In genomic region chr17:74429604-74430384, GRCh38 we compare ENCODE assay signal across 1 cellular context.
TF ChIP-seq lines count a peak whose summit lies in the region.

No MANE protein-coding gene starts in this region.

TF ChIP-seq in HepG2, 621 proteins besides CTCF, POLR2A, EP300 and RAD21 (continued from another document and continues in another):
- peak; percentile 22; the same call in 1 of the 2 replicates for TF ChIP-seq ZNF543 (CRISPR knock-in tag; IDR thresholded peaks at IDR 0.05)
- 0 out of 2 replicates have a peak, but pooled peaks have one; percentile 45 for TF ChIP-seq SNAPC2 (CRISPR knock-in tag; IDR thresholded peaks at IDR 0.05)
- TF ChIP-seq GMEB2 (CRISPR knock-in tag; IDR thresholded peaks at IDR 0.05; ENCODE audit: low read depth) = no peak
- TF ChIP-seq IKZF5 (CRISPR knock-in tag; IDR thresholded peaks at IDR 0.05) = peak; percentile 65; the same call in 1 of the 2 replicates
- peak; percentile 46; the same call in 1 of the 2 replicates for TF ChIP-seq SPEN (CRISPR knock-in tag; IDR thresholded peaks at IDR 0.05; ENCODE audit: low read depth)
- no peak; the same call in 1 of the 2 replicates for TF ChIP-seq ZNF235 (CRISPR knock-in tag; IDR thresholded peaks at IDR 0.05; ENCODE audit: borderline replicate concordance)
- TF ChIP-seq HOXA5 (CRISPR knock-in tag; IDR thresholded peaks at IDR 0.05) = no peak
- no peak; the same call in 1 of the 2 replicates for TF ChIP-seq ZBTB7B (CRISPR knock-in tag; IDR thresholded peaks at IDR 0.05)
- TF ChIP-seq NCOR1 (IDR thresholded peaks at IDR 0.05; ENCODE audit: borderline replicate concordance, low read length) = no peak
- no peak for TF ChIP-seq TFDP2 (CRISPR knock-in tag; IDR thresholded peaks at IDR 0.05)
- peak; percentile 44; the same call in 1 of the 2 replicates for TF ChIP-seq YEATS2 (CRISPR knock-in tag; IDR thresholded peaks at IDR 0.05; ENCODE audit: borderline replicate concordance)
- TF ChIP-seq HMG20B (CRISPR knock-in tag; conservative IDR thresholded peaks at IDR 0.05) = 0 out of 2 replicates have a peak, but pooled peaks have one; percentile 44
- no peak for TF ChIP-seq ZNF557 (CRISPR knock-in tag; IDR thresholded peaks at IDR 0.05)
- no peak for TF ChIP-seq FOXJ3 (CRISPR knock-in tag; IDR thresholded peaks at IDR 0.05; ENCODE audit: borderline replicate concordance)
- TF ChIP-seq ZNF501 (CRISPR knock-in tag; IDR thresholded peaks at IDR 0.05) = 0 out of 2 replicates have a peak, but pooled peaks have one; percentile 46
- peak; percentile 89; the same call in 1 of the 2 replicates for TF ChIP-seq ZSCAN21 (CRISPR knock-in tag; IDR thresholded peaks at IDR 0.05; ENCODE audit: borderline replicate concordance)
- TF ChIP-seq SALL2 (CRISPR knock-in tag; IDR thresholded peaks at IDR 0.05) = no peak; the same call in 1 of the 2 replicates
- TF ChIP-seq FOSL2 (CRISPR knock-in tag; IDR thresholded peaks at IDR 0.05) = peak; percentile 6
- TF ChIP-seq MIXL1 (CRISPR knock-in tag; IDR thresholded peaks at IDR 0.05) = no peak
- peak; percentile 23; the same call in 1 of the 2 replicates for TF ChIP-seq SP4 (CRISPR knock-in tag; IDR thresholded peaks at IDR 0.05)
- TF ChIP-seq RARA (CRISPR knock-in tag; IDR thresholded peaks at IDR 0.05) = peak; percentile 28
- TF ChIP-seq IRF9 (CRISPR knock-in tag; IDR thresholded peaks at IDR 0.05; ENCODE audit: borderline replicate concordance) = peak; percentile 48; the same call in 1 of the 2 replicates
- TF ChIP-seq ZNF318 (CRISPR knock-in tag; IDR thresholded peaks at IDR 0.05) = peak; percentile 91; the same call in 1 of the 2 replicates
- TF ChIP-seq ZNF317 (CRISPR knock-in tag; IDR thresholded peaks at IDR 0.05) = peak; percentile 65
- TF ChIP-seq HMGXB4 (CRISPR knock-in tag; IDR thresholded peaks at IDR 0.05; ENCODE audit: borderline replicate concordance in 1 of 2, low read depth in 1 of 2) = no peak; a peak in 1 of 4 replicates
- 0 out of 2 replicates have a peak, but pooled peaks have one; percentile 48 for TF ChIP-seq ZNF639 (CRISPR knock-in tag; conservative IDR thresholded peaks at IDR 0.05)
- no peak; the same call in 1 of the 2 replicates for TF ChIP-seq ZNF275 (CRISPR knock-in tag; IDR thresholded peaks at IDR 0.05; ENCODE audit: borderline replicate concordance)
- 0 out of 2 replicates have a peak, but pooled peaks have one; percentile 67 for TF ChIP-seq DMTF1 (CRISPR knock-in tag; IDR thresholded peaks at IDR 0.05)
- no peak; the same call in 1 of the 2 replicates for TF ChIP-seq SIN3A (IDR thresholded peaks at IDR 0.05; ENCODE audit: borderline replicate concordance, low read depth, low read length)
- no peak for TF ChIP-seq ZUFSP (CRISPR knock-in tag; IDR thresholded peaks at IDR 0.05; ENCODE audit: borderline replicate concordance)
